ENCODE assay signal across 23 cellular contexts in the genomic region with DNA sequence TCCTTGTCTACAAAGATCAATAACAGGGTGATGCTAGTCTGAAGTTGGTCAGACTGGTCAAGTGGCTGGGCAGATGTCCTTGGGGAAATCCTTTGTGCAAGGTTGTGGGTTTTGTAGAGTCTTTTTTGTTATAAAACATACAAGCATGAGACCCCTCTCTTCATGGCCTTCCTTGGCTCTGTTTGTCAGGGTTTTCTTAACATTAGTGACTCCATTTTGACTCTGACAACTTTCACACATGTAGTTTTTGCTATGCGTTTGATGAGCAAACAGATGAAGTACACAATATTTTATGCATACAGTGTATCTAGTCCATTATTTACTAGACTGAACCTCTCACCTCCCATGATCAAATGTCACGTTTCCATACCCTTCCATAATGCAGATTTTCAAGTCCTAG.
"Had no signal": no experiment of that assay in that cellular context is flagged by ENCODE, and none has a peak within 500 bp of the region (broad histone marks: within the 10 kb centered on the region; RNA-seq: fewer than 3 reads in every experiment).

No MANE protein-coding gene starts in this region.

- H3K36me3 Mint-ChIP-seq: activated naive CD4-positive, alpha-beta T cell treated with anti-CD3 and anti-CD28 coated beads, Interleukin-2, amount 10 ng/mL, durations not matched to agents 7 days and 5 days had no signal

- DNase-seq: activated CD4-positive, alpha-beta T cell treated with anti-CD3 and anti-CD28 coated beads, Interleukin-2, amount 10 ng/mL, durations not matched to agents 7 days and 5 days; activated CD4-positive, CD25-positive, alpha-beta regulatory T cell; activated CD8-positive, alpha-beta memory T cell treated with anti-CD3 and anti-CD28 coated beads, Interleukin-2, amount 50 U/mL, for 48 hours; activated naive CD4-positive, alpha-beta T cell treated with anti-CD3 and anti-CD28 coated beads, Interleukin-2, amount 10 ng/mL, durations not matched to agents 7 days and 5 days; amygdala; body of pancreas; cortex of kidney; erythroblast; kidney; lower lobe of right lung; mesendoderm; naive thymus-derived CD4-positive, alpha-beta T cell; retina; sigmoid colon; stimulated activated CD4-positive, alpha-beta T cell treated with anti-CD3 and anti-CD28 coated beads, Interleukin-2, amount 100 ng/mL, for 48 hours; stimulated activated CD8-positive, alpha-beta memory T cell treated with anti-CD3 and anti-CD28 coated beads, Interleukin-4, amount 100 ng/mL, for 48 hours; stimulated activated naive CD4-positive, alpha-beta T cell; SW 1271; T-helper 17 cell; upper lobe of left lung had no signal

- FAIRE-seq: endometrium, kidney had no signal

- H3K4me1 Mint-ChIP-seq: T-helper 17 cell had no signal

- H3K9me3 Mint-ChIP-seq: activated CD4-positive, alpha-beta T cell treated with anti-CD3 and anti-CD28 coated beads, Interleukin-2, amount 10 ng/mL, durations not matched to agents 7 days and 5 days; activated naive CD4-positive, alpha-beta T cell treated with anti-CD3 and anti-CD28 coated beads, Interleukin-2, amount 10 ng/mL, durations not matched to agents 7 days and 5 days; naive thymus-derived CD4-positive, alpha-beta T cell had no signal

- H3K4me1 ChIP-seq: body of pancreas, lower lobe of right lung, sigmoid colon, upper lobe of left lung had no signal

- ATAC-seq: body of pancreas; lower lobe of right lung; naive thymus-derived CD4-positive, alpha-beta T cell; T-helper 17 cell had no signal

- H3K4me3 ChIP-seq: body of pancreas, cardiac muscle cell, lower lobe of right lung, sigmoid colon, upper lobe of left lung had no signal

- H3K27ac ChIP-seq: body of pancreas, cardiac muscle cell, lower lobe of right lung, sigmoid colon, upper lobe of left lung had no signal

- H3K27me3 ChIP-seq: body of pancreas, cardiac muscle cell, sigmoid colon, upper lobe of left lung had no signal

- H3K4me3 Mint-ChIP-seq: activated CD4-positive, alpha-beta T cell treated with anti-CD3 and anti-CD28 coated beads, Interleukin-2, amount 10 ng/mL, durations not matched to agents 7 days and 5 days; activated naive CD4-positive, alpha-beta T cell treated with anti-CD3 and anti-CD28 coated beads, Interleukin-2, amount 10 ng/mL, durations not matched to agents 7 days and 5 days; naive thymus-derived CD4-positive, alpha-beta T cell; T-helper 17 cell had no signal

- H3K9me3 ChIP-seq: body of pancreas, lower lobe of right lung, sigmoid colon, upper lobe of left lung had no signal

- H3K36me3 ChIP-seq: cardiac muscle cell, lower lobe of right lung, sigmoid colon, upper lobe of left lung had no signal

- H3K27ac Mint-ChIP-seq: activated CD4-positive, alpha-beta T cell treated with anti-CD3 and anti-CD28 coated beads, Interleukin-2, amount 10 ng/mL, durations not matched to agents 7 days and 5 days; activated naive CD4-positive, alpha-beta T cell treated with anti-CD3 and anti-CD28 coated beads, Interleukin-2, amount 10 ng/mL, durations not matched to agents 7 days and 5 days; progenitor cell of endocrine pancreas; T-helper 17 cell had no signal

- H3K27me3 Mint-ChIP-seq: activated CD4-positive, alpha-beta T cell treated with anti-CD3 and anti-CD28 coated beads, Interleukin-2, amount 10 ng/mL, durations not matched to agents 7 days and 5 days had no signal
